Comparison of ENCODE assay signal across 1 cellular context in the genomic region with DNA sequence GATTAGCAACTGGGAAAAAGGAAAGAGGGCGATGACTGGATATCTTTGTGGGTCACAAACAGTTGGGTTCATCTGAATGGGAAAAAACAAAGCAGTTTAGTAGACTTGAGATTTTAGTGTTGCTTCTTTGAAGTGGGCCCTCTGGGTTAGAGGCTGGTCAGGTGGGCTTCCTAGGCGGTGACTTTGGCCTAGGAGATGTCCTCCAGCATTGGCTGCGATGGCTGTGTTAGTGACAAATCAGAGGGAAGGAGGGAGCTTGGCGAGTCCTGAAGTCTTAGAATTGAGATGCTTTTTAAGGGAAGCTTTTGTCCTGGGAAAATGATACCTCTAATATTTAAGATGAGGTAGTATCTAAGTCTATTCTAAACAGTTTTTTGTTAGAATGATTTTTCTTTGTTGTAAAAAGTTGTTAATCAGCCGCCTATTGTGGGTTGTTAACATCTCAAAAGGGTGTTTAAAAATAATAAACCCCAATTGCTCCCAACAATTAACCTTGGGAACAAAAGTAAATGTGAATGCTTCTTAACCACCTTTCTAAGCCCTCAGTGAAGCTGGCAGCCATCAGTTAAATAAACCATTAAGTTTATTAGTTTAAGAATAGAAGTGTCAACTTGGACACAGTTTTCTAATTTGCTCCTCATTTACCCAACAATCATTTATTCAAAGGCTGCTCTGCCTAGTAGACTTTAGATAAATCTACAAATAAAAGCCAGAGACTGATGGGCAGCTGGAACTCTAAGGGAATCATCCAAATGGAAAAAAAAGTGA.
TF ChIP-seq lines count a peak whose summit lies in the region.

No MANE protein-coding gene starts in this region.

TF ChIP-seq in GM12891, 5 proteins besides CTCF, POLR2A, EP300 and RAD21:
- TF ChIP-seq PAX5 (IDR thresholded peaks at IDR 0.05; ENCODE audit: insufficient read depth, low read length, severe bottlenecking) (no peak), SPI1 (IDR thresholded peaks at IDR 0.05; ENCODE audit: low read depth, low read length) (no peak), POU2F2 (IDR thresholded peaks at IDR 0.05; ENCODE audit: low read depth, low read length) (no peak), POLR2AphosphoS5 (IDR thresholded peaks at IDR 0.05; ENCODE audit: low read depth, low read length) (no peak), TAF1 (IDR thresholded peaks at IDR 0.05; ENCODE audit: low read depth, low read length) (no peak)
